Comparison of ENCODE assay signal across 14 cellular contexts in genomic region chr4:76011018-76011670, GRCh38. TPM values are rescaled to one million over a fixed set of nuclear protein-coding genes. Genes with fewer than 3 reads are reported as not detected.
DNase-seq lines count a peak whose midpoint lies in the region; ATAC-seq and TF ChIP-seq lines count a peak whose summit lies in the region.
"Had no signal": no experiment of that assay in that cellular context is flagged by ENCODE, and none has a peak within 500 bp of the region (broad histone marks: within the 10 kb centered on the region; RNA-seq: fewer than 3 reads in every experiment).

No MANE protein-coding gene starts in this region.

- no peak for DNase-seq in SJCRH30
- DNase-seq in neuronal stem cell (ENCODE audit: low spot score), result no peak
- no peak for DNase-seq in tibial nerve (ENCODE audit: low spot score in 2 of 2)
- no peak for DNase-seq in MM.1S
- no peak for DNase-seq in activated CD4-positive, alpha-beta T cell treated with anti-CD3 and anti-CD28 coated beads, Interleukin-2, amount 50 U/mL, for 1 hour
- DNase-seq: activated CD8-positive, alpha-beta T cell treated with anti-CD3 and anti-CD28 coated beads for 36 hours; CD8-positive, alpha-beta T cell; NCI-H510A; stimulated activated CD4-positive, alpha-beta T cell treated with anti-CD3 and anti-CD28 coated beads, Interleukin-4, amount 100 ng/mL, for 1 hour; T1000 had no signal

- no peak for TF ChIP-seq EP300 in tibial nerve (IDR thresholded peaks at IDR 0.05)

- H3K14ac ChIP-seq in neuronal stem cell (ENCODE audit: low read length), result peak overlapping the region; percentile 11

- H3K9me3 ChIP-seq in SJCRH30 (replicated peaks), result no peaks in the 10 kb centered on the region
- H3K9me3 ChIP-seq in neuronal stem cell (replicated peaks in 1 of 2; ENCODE audit: control insufficient read depth in 2 of 2, insufficient read depth in 1 of 2, low read depth in 1 of 2, low read length in 2 of 2), result no peaks in the 10 kb centered on the region
- no peaks in the 10 kb centered on the region for H3K9me3 ChIP-seq in tibial nerve
- H3K9me3 ChIP-seq in MM.1S (replicated peaks; ENCODE audit: insufficient read depth, low read length), result no peaks in the 10 kb centered on the region

- no peak overlapping the region for H3K23ac ChIP-seq in neuronal stem cell (ENCODE audit: low read depth, low read length, poor library complexity)

- peaks cover 1% of the 10 kb centered on the region for H3K79me1 ChIP-seq in neuronal stem cell (ENCODE audit: low read depth, low read length)

- no peak for TF ChIP-seq POLR2A in tibial nerve (IDR thresholded peaks at IDR 0.05)

- no peak overlapping the region for H3K9ac ChIP-seq in neuronal stem cell (ENCODE audit: low read depth, low read length, poor library complexity)
- H3K9ac ChIP-seq in MM.1S (ENCODE audit: low read length), result no peak overlapping the region

- no peaks in the 10 kb centered on the region for H4K20me1 ChIP-seq in MM.1S (ENCODE audit: insufficient read depth, low read length)

- peaks cover 13% of the 10 kb centered on the region; the same call in 1 of the 2 replicates for H3K4me1 ChIP-seq in SJCRH30
- H3K4me1 ChIP-seq in neuronal stem cell (ENCODE audit: control insufficient read depth in 2 of 2, insufficient read depth in 1 of 2, low read depth in 1 of 2, low read length in 2 of 2), result peaks cover 4% of the 10 kb centered on the region in 2 donors
- peaks cover 0 to 18% (median 6%) of the 10 kb centered on the region in 4 donors for H3K4me1 ChIP-seq in tibial nerve
- peaks cover 46% of the 10 kb centered on the region for H3K4me1 ChIP-seq in MM.1S (ENCODE audit: low read length)

- H2BK5ac ChIP-seq in neuronal stem cell (ENCODE audit: low read length), result peak overlapping the region; percentile 61

- H3K4me2 ChIP-seq in neuronal stem cell (ENCODE audit: insufficient read depth, low read length, poor library complexity, severe bottlenecking), result no peak overlapping the region
- no peak overlapping the region for H3K4me2 ChIP-seq in MM.1S (ENCODE audit: low read depth, low read length)

- H2AK5ac ChIP-seq in neuronal stem cell (ENCODE audit: low read depth, low read length), result peak overlapping the region; percentile 22

- H2AFZ ChIP-seq in neuronal stem cell (ENCODE audit: low read length), result peak overlapping the region; percentile 75
- H2AFZ ChIP-seq in MM.1S (ENCODE audit: low read length), result no peak overlapping the region

- no peak overlapping the region for H2BK12ac ChIP-seq in neuronal stem cell (ENCODE audit: low read length)

- no peaks in the 10 kb centered on the region for H3K79me2 ChIP-seq in MM.1S (ENCODE audit: low read length)

- no peak overlapping the region for H4K91ac ChIP-seq in neuronal stem cell (ENCODE audit: low read depth, low read length, poor library complexity)

- no peak overlapping the region for H3K4ac ChIP-seq in neuronal stem cell (ENCODE audit: low read length)

- H2BK120ac ChIP-seq in neuronal stem cell (ENCODE audit: low read depth, low read length), result no peak overlapping the region

- peak overlapping the region; percentile 48 for H3K4me3 ChIP-seq in SJCRH30
- H3K4me3 ChIP-seq in neuronal stem cell (ENCODE audit: low read length in 2 of 2), result no peak overlapping the region
- peak overlapping the region in 1 of 4 donors; percentile 30 for H3K4me3 ChIP-seq in tibial nerve
- H3K4me3 ChIP-seq in MM.1S (ENCODE audit: low read length), result no peak overlapping the region

- no peaks in the 10 kb centered on the region for H3K9me2 ChIP-seq in MM.1S (replicated peaks; ENCODE audit: insufficient read depth, low read length)

- no CpG with 5 or more reads among the region's 31 CpGs for WGBS in neuronal stem cell (ENCODE audit: extremely low coverage in 2 of 2, insufficient read length in 2 of 2, insufficient replicate concordance in 1 of 2), 2 donors
- WGBS in tibial nerve, 2 donors, result 96 to 97% methylated on average over 31 of the region's 31 CpGs

- H2BK15ac ChIP-seq in neuronal stem cell (ENCODE audit: low read length), result peak overlapping the region; percentile 1

- H3K27me3 ChIP-seq in SJCRH30 (0 out of 2 replicates have a peak, but pooled peaks cover 3% of the 10 kb centered on the region), neuronal stem cell (ENCODE audit: control insufficient read depth in 3 of 3, insufficient read depth in 3 of 3, low read depth in 1 of 3, low read length in 3 of 3) (peaks cover 0 to 3% (median 0%) of the 10 kb centered on the region in 3 experiments), tibial nerve (no peaks in the 10 kb centered on the region), MM.1S (replicated peaks; ENCODE audit: insufficient read depth, low read length) (no peaks in the 10 kb centered on the region)

- peak overlapping the region; percentile 78 for H4K8ac ChIP-seq in neuronal stem cell (ENCODE audit: low read depth, low read length)

- no peak for TF ChIP-seq CTCF in tibial nerve (IDR thresholded peaks at IDR 0.05)
- TF ChIP-seq CTCF in MM.1S (IDR thresholded peaks at IDR 0.05; ENCODE audit: low read length), result no peak

- peak; percentile 10 for ATAC-seq in esophagus mucosa
- no peak for ATAC-seq in GM18511 (IDR thresholded peaks at IDR 0.05; ENCODE audit: unreplicated experiment)
- ATAC-seq: activated CD8-positive, alpha-beta T cell treated with anti-CD3 and anti-CD28 coated beads for 36 hours; CD8-positive, alpha-beta T cell had no signal

- peaks cover 17% of the 10 kb centered on the region for H3F3A ChIP-seq in MM.1S (ENCODE audit: insufficient read depth, low read length)

- H3K36me3 ChIP-seq in SJCRH30 (no peaks in the 10 kb centered on the region), neuronal stem cell (replicated peaks in 1 of 2; ENCODE audit: control insufficient read depth in 2 of 2, insufficient read depth in 2 of 2, low read length in 2 of 2) (no peaks in the 10 kb centered on the region), tibial nerve (no peaks in the 10 kb centered on the region), MM.1S (replicated peaks; ENCODE audit: insufficient read depth, low read length) (no peaks in the 10 kb centered on the region)

- no peak overlapping the region; the same call in 1 of the 2 replicates for H3K27ac ChIP-seq in SJCRH30
- no peak overlapping the region for H3K27ac ChIP-seq in neuronal stem cell (replicated peaks; ENCODE audit: low read length)
- peak overlapping the region in 3 of 4 donors; percentile 54 to 83 (median 67) for H3K27ac ChIP-seq in tibial nerve
- no peak overlapping the region for H3K27ac ChIP-seq in MM.1S (ENCODE audit: low read length)

- H3K18ac ChIP-seq in neuronal stem cell (ENCODE audit: low read length), result no peak overlapping the region

RNA-seq across cellular contexts. Expression of gene CXCL9, which starts 3.8 kb away (rescaled TPM):
- not detected in 2 replicates for total RNA-seq in SJCRH30 (2014; rRNA removed; shearing (Covaris generic))
- total RNA-seq in esophagus mucosa, result not detected
- polyA plus RNA-seq in neuronal stem cell (2013, experiment 1 of 2), result not detected
- polyA plus RNA-seq in neuronal stem cell (2013, experiment 2 of 2), result not detected
- 1 to 10 TPM in 1 of 4 donors, under 1 TPM in 2, not detected in 1; 0.20 to 2.7 (median 0.84) TPM for total RNA-seq in tibial nerve
- total RNA-seq: bronchial epithelial cell; CD8-positive, alpha-beta T cell; lung microvascular endothelial cell had no signal

RNA-seq across cellular contexts. Expression of gene CXCL10, which starts 12.2 kb away (rescaled TPM):
- total RNA-seq in SJCRH30 (2014; rRNA removed; shearing (Covaris generic)), result not detected in 2 replicates
- total RNA-seq in esophagus mucosa (0.32 TPM), tibial nerve (1 to 10 TPM in 2 of 4 donors, not detected in 2; 1.2 to 2.8 TPM)
- not detected for polyA plus RNA-seq in neuronal stem cell (2013, experiment 1 of 2)
- not detected for polyA plus RNA-seq in neuronal stem cell (2013, experiment 2 of 2)
- total RNA-seq: bronchial epithelial cell; CD8-positive, alpha-beta T cell had no signal

RNA-seq across cellular contexts. Expression of gene SDAD1, which starts 20.4 kb away (rescaled TPM):
- 63.3 and 67.7 TPM in 2 replicates for total RNA-seq in SJCRH30 (2014; rRNA removed; shearing (Covaris generic))
- total RNA-seq in esophagus mucosa (27.5 TPM), tibial nerve (10 to 100 TPM; 28.0 to 49.4 (median 30.9) TPM)
- polyA plus RNA-seq in neuronal stem cell (2013, experiment 1 of 2), result 35.7 TPM
- 35.5 TPM for polyA plus RNA-seq in neuronal stem cell (2013, experiment 2 of 2)

RNA-seq across cellular contexts. Expression of gene CXCL11, which starts 24.7 kb away (rescaled TPM):
- total RNA-seq in SJCRH30 (2014; rRNA removed; shearing (Covaris generic)), result not detected in 2 replicates
- 0.24 TPM for total RNA-seq in esophagus mucosa
- polyA plus RNA-seq in neuronal stem cell (2013, experiment 1 of 2), result 0.18 TPM
- 0.26 TPM for polyA plus RNA-seq in neuronal stem cell (2013, experiment 2 of 2)
- not detected for total RNA-seq in tibial nerve
- total RNA-seq: activated CD8-positive, alpha-beta T cell treated with anti-CD3 and anti-CD28 coated beads for 36 hours; bronchial epithelial cell; CD8-positive, alpha-beta T cell had no signal

Comparison
In these comparisons a context has a peak if more than half of its experiments do, and no peak if none do; other contexts are left out.
1. H3K27ac ChIP-seq: peak in tibial nerve (3 of 4); none in SJCRH30 (single experiment), neuronal stem cell (single experiment) and MM.1S (single experiment).